ENCODE assay signal across 1 cellular context in the genomic region with DNA sequence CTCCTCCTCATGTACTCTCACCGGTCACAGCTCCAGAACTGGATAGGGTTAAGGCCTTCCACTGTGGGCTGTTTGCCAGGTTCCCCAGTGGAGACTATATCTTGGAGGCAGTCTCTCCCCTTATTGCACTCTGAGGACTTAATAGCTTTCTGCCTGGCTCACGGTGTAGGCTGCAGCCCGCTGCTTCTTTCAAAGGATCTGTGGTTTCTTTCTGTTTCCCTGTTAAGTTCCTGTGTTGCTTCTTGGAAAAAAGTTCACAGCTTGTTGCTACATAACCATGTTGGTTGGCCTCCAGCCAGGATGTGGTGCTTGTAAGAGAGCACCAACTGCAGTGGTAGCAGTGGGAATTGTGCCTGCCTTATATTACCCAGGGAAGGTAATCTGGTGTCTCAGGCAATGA.
TF ChIP-seq lines count a peak whose summit lies in the region.

No MANE protein-coding gene starts in this region.

TF ChIP-seq in SK-N-SH, 30 proteins besides CTCF, POLR2A, EP300 and RAD21 (continued from another document):
- TF ChIP-seq, protein P1, sequence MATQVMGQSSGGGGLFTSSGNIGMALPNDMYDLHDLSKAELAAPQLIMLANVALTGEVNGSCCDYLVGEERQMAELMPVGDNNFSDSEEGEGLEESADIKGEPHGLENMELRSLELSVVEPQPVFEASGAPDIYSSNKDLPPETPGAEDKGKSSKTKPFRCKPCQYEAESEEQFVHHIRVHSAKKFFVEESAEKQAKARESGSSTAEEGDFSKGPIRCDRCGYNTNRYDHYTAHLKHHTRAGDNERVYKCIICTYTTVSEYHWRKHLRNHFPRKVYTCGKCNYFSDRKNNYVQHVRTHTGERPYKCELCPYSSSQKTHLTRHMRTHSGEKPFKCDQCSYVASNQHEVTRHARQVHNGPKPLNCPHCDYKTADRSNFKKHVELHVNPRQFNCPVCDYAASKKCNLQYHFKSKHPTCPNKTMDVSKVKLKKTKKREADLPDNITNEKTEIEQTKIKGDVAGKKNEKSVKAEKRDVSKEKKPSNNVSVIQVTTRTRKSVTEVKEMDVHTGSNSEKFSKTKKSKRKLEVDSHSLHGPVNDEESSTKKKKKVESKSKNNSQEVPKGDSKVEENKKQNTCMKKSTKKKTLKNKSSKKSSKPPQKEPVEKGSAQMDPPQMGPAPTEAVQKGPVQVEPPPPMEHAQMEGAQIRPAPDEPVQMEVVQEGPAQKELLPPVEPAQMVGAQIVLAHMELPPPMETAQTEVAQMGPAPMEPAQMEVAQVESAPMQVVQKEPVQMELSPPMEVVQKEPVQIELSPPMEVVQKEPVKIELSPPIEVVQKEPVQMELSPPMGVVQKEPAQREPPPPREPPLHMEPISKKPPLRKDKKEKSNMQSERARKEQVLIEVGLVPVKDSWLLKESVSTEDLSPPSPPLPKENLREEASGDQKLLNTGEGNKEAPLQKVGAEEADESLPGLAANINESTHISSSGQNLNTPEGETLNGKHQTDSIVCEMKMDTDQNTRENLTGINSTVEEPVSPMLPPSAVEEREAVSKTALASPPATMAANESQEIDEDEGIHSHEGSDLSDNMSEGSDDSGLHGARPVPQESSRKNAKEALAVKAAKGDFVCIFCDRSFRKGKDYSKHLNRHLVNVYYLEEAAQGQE (IDR thresholded peaks at IDR 0.05; ENCODE audit: low read depth, low read length), result no peak
